8 cellular contexts compared by ENCODE assay signal in genomic region chr20:62141397-62142251, GRCh38. TPM values are rescaled to one million over a fixed set of nuclear protein-coding genes. Genes with fewer than 3 reads are reported as not detected.
DNase-seq lines count a peak whose midpoint lies in the region; ATAC-seq and TF ChIP-seq lines count a peak whose summit lies in the region.

No MANE protein-coding gene starts in this region.

- H3K79me1 ChIP-seq in neuronal stem cell (ENCODE audit: low read depth, low read length): peaks cover 14% of the 10 kb centered on the region

- H3K27me3 ChIP-seq in BE2C (no peaks in the 10 kb centered on the region; the same call in 1 of the 2 replicates), SU-DHL-6 (ENCODE audit: low read length) (no peaks in the 10 kb centered on the region), neuronal stem cell (ENCODE audit: control insufficient read depth in 3 of 3, insufficient read depth in 3 of 3, low read depth in 1 of 3, low read length in 3 of 3) (no peaks in the 10 kb centered on the region)

- H2BK15ac ChIP-seq in neuronal stem cell (ENCODE audit: low read length): no peak overlapping the region

- H3K4ac ChIP-seq in neuronal stem cell (ENCODE audit: low read length): no peak overlapping the region

- H3K18ac ChIP-seq in neuronal stem cell (ENCODE audit: low read length): no peak overlapping the region

- no CpG with 5 or more reads among the region's 14 CpGs for WGBS in neuronal stem cell (ENCODE audit: extremely low coverage in 2 of 2, insufficient read length in 2 of 2, insufficient replicate concordance in 1 of 2), 2 donors

- H3K4me3 ChIP-seq in BE2C (ENCODE audit: low read depth, low read length) (peak overlapping the region; percentile 91), SU-DHL-6 (ENCODE audit: insufficient read depth, low read length, poor library complexity, severe bottlenecking) (peak overlapping the region; percentile 80), epithelial cell of proximal tubule (ENCODE audit: low read depth, low read length) (peak overlapping the region; percentile 80), neuronal stem cell (ENCODE audit: low read length in 2 of 2) (peak overlapping the region; percentile 84 to 96)

- H3K9ac ChIP-seq in SU-DHL-6 (ENCODE audit: low read length) (peak overlapping the region; percentile 76), neuronal stem cell (ENCODE audit: low read depth, low read length, poor library complexity) (peak overlapping the region; percentile 39)

- H3K36me3 ChIP-seq in BE2C (peaks cover 63% of the 10 kb centered on the region), SU-DHL-6 (ENCODE audit: low read length) (peaks cover 7% of the 10 kb centered on the region), neuronal stem cell (replicated peaks in 1 of 2; ENCODE audit: control insufficient read depth in 2 of 2, insufficient read depth in 2 of 2, low read length in 2 of 2) (peaks cover 46 to 69% of the 10 kb centered on the region in 2 donors)

- no peak overlapping the region for H3K14ac ChIP-seq in neuronal stem cell (ENCODE audit: low read length)

- H4K20me1 ChIP-seq in SU-DHL-6 (ENCODE audit: low read depth, low read length): peaks cover 4% of the 10 kb centered on the region; the same call in 1 of the 2 replicates

- ATAC-seq in GM21723 (IDR thresholded peaks at IDR 0.05; ENCODE audit: unreplicated experiment): no peak

- H3K4me1 ChIP-seq in BE2C: peaks cover 18% of the 10 kb centered on the region
- peaks cover 10 to 12% of the 10 kb centered on the region in 2 donors for H3K4me1 ChIP-seq in neuronal stem cell (ENCODE audit: control insufficient read depth in 2 of 2, insufficient read depth in 1 of 2, low read depth in 1 of 2, low read length in 2 of 2)

- no peak overlapping the region for H3K23ac ChIP-seq in neuronal stem cell (ENCODE audit: low read depth, low read length, poor library complexity)

- H2AFZ ChIP-seq in SU-DHL-6 (ENCODE audit: low read depth, low read length, severe bottlenecking) (no peak overlapping the region), neuronal stem cell (ENCODE audit: low read length) (no peak overlapping the region)

- H4K91ac ChIP-seq in neuronal stem cell (ENCODE audit: low read depth, low read length, poor library complexity): no peak overlapping the region

- TF ChIP-seq CTCF in BE2C (IDR thresholded peaks at IDR 0.05; ENCODE audit: low read depth, low read length) (peak; percentile 69), GM13976 (IDR thresholded peaks at IDR 0.05; ENCODE audit: borderline replicate concordance, control extremely low read depth, extremely low read depth, insufficient read depth, missing control alignments) (peak; percentile 36), SU-DHL-6 (IDR thresholded peaks at IDR 0.05; ENCODE audit: insufficient read depth, low read length, poor library complexity, severe bottlenecking) (peak; percentile 28), epithelial cell of proximal tubule (conservative IDR thresholded peaks at IDR 0.05; ENCODE audit: low read depth, low read length) (peak; percentile 53)

- no peak overlapping the region for H2BK12ac ChIP-seq in neuronal stem cell (ENCODE audit: low read length)

- H2BK120ac ChIP-seq in neuronal stem cell (ENCODE audit: low read depth, low read length): no peak overlapping the region

- H4K8ac ChIP-seq in neuronal stem cell (ENCODE audit: low read depth, low read length): no peak overlapping the region

- peaks cover 57% of the 10 kb centered on the region for H3K79me2 ChIP-seq in SU-DHL-6 (ENCODE audit: insufficient read depth, low read length)

- in situ Hi-C loops in GM13976 (cut with MboI; ENCODE audit: low sequenced_read_pairs, unreplicated experiment): loop anchor here (10.0 kb wide), 1 partner anchor 127 kb away; no protein-coding TSS in a partner anchor

- peaks cover 12% of the 10 kb centered on the region for H3F3A ChIP-seq in SU-DHL-6 (ENCODE audit: insufficient read depth)

- H3K27ac ChIP-seq in SU-DHL-6 (ENCODE audit: low read depth, low read length) (peak overlapping the region; percentile 60; the same call in 1 of the 2 replicates), neuronal stem cell (replicated peaks; ENCODE audit: low read length) (no peak overlapping the region)

- H3K9me2 ChIP-seq in SU-DHL-6 (replicated peaks; ENCODE audit: insufficient read depth, low read length): no peaks in the 10 kb centered on the region

- DNase-seq in BE2C (no peak), GM13976 (ENCODE audit: low spot score) (no peak), epithelial cell of proximal tubule (ENCODE audit: low read depth) (no peak), neuronal stem cell (ENCODE audit: low spot score) (no peak), DMS153 (lab: John Stamatoyannopoulos, UW) (no peak)
- no peak for DNase-seq in activated CD4-positive, CD25-positive, alpha-beta regulatory T cell (lab: John Stamatoyannopoulos, UW)

- no peak overlapping the region for H2AK5ac ChIP-seq in neuronal stem cell (ENCODE audit: low read depth, low read length)

- no peak overlapping the region for H2BK5ac ChIP-seq in neuronal stem cell (ENCODE audit: low read length)

- H3K4me2 ChIP-seq in SU-DHL-6 (ENCODE audit: low read depth, low read length, poor library complexity, severe bottlenecking) (peak overlapping the region; percentile 88), neuronal stem cell (ENCODE audit: insufficient read depth, low read length, poor library complexity, severe bottlenecking) (peak overlapping the region; percentile 77)

- H3K9me3 ChIP-seq in BE2C (no peaks in the 10 kb centered on the region), SU-DHL-6 (ENCODE audit: insufficient read depth, low read length) (no peaks in the 10 kb centered on the region), neuronal stem cell (replicated peaks in 1 of 2; ENCODE audit: control insufficient read depth in 2 of 2, insufficient read depth in 1 of 2, low read depth in 1 of 2, low read length in 2 of 2) (no peaks in the 10 kb centered on the region)

RNA-seq across cellular contexts. Expression of gene PSMA7, which starts 1.6 kb away (rescaled TPM):
- 626 TPM for polyA plus RNA-seq in BE2C (2012; ENCODE audit: insufficient read depth, insufficient read length, low read depth)
- total RNA-seq in epithelial cell of proximal tubule: 541 and 587 TPM in 2 replicates
- polyA plus RNA-seq in neuronal stem cell (2013, experiment 1 of 2): 299 TPM
- polyA plus RNA-seq in neuronal stem cell (2013, experiment 2 of 2): 308 TPM

RNA-seq across cellular contexts. Expression of gene SS18L1, which starts 1.9 kb away (rescaled TPM):
- polyA plus RNA-seq in BE2C (2012; ENCODE audit: insufficient read depth, insufficient read length, low read depth): 65.5 TPM
- 10.2 and 11.4 TPM in 2 replicates for total RNA-seq in epithelial cell of proximal tubule
- 13.7 TPM for polyA plus RNA-seq in neuronal stem cell (2013, experiment 1 of 2)
- 13.4 TPM for polyA plus RNA-seq in neuronal stem cell (2013, experiment 2 of 2)

RNA-seq across cellular contexts. Expression of gene LSM14B, which starts 19.3 kb away (rescaled TPM):
- polyA plus RNA-seq in BE2C (2012; ENCODE audit: insufficient read depth, insufficient read length, low read depth): 65.6 TPM
- total RNA-seq in epithelial cell of proximal tubule: 16.3 and 23.3 TPM in 2 replicates
- polyA plus RNA-seq in neuronal stem cell (2013, experiment 1 of 2): 74.7 TPM
- 78.8 TPM for polyA plus RNA-seq in neuronal stem cell (2013, experiment 2 of 2)

RNA-seq across cellular contexts. Expression of gene MTG2, which starts 41.2 kb away (rescaled TPM):
- polyA plus RNA-seq in BE2C (2012; ENCODE audit: insufficient read depth, insufficient read length, low read depth): 102 TPM
- 14.9 and 23.4 TPM in 2 replicates for total RNA-seq in epithelial cell of proximal tubule
- 24.2 TPM for polyA plus RNA-seq in neuronal stem cell (2013, experiment 1 of 2)
- polyA plus RNA-seq in neuronal stem cell (2013, experiment 2 of 2): 25.1 TPM
